26 cellular contexts compared by ENCODE assay signal in the genomic region with DNA sequence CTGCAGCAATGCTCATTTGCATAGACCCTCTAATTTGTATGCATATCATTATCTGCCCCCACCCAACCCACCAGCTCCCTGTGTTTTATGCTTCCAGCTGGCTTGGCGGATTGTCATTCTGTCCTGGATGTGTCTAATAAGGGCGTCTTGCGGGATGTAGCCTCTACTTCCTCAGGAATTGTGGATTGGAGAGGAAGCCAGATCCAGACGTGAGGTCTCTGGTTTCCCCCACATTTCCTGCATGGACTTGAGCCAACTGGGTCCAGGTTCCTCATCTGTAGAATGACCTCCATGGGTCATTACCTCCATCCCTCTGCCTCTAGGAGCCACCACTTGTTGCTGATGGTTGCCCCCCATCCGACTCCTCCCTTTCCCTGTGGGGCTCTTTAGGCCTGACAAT. TPM values are rescaled to one million over a fixed set of nuclear protein-coding genes. Genes with fewer than 3 reads are reported as not detected.
DNase-seq lines count a peak whose midpoint lies in the region; ATAC-seq, FAIRE-seq and TF ChIP-seq lines count a peak whose summit lies in the region.
"Had no signal": no experiment of that assay in that cellular context is flagged by ENCODE, and none has a peak within 500 bp of the region (broad histone marks: within the 10 kb centered on the region; RNA-seq: fewer than 3 reads in every experiment).

No MANE protein-coding gene starts in this region.

- intact Hi-C loops in lower leg skin (cut with DNase I; ENCODE audit: low total_unique reads): no loop called here

- peaks cover 26% of the 10 kb centered on the region for H3K36me3 Mint-ChIP-seq in activated T-cell treated with anti-CD3 and anti-CD28 coated beads, Interleukin-2, amount 50 U/mL, for 24 hours (ENCODE audit: low read depth)
- peaks cover 31% of the 10 kb centered on the region for H3K36me3 Mint-ChIP-seq in activated T-cell treated with anti-CD3 and anti-CD28 coated beads, Interleukin-2, amount 50 U/mL, for 4 hours (ENCODE audit: insufficient read depth)
- peaks cover 38% of the 10 kb centered on the region for H3K36me3 Mint-ChIP-seq in activated naive CD8-positive, alpha-beta T cell treated with anti-CD3 and anti-CD28 coated beads, Interleukin-2, amount 50 U/mL, for 24 hours (ENCODE audit: low read depth)
- H3K36me3 Mint-ChIP-seq: IgD-negative memory B cell had no signal

- H3K27ac Mint-ChIP-seq in activated T-cell treated with anti-CD3 and anti-CD28 coated beads, Interleukin-2, amount 50 U/mL, for 24 hours: no peak overlapping the region
- H3K27ac Mint-ChIP-seq in activated naive CD8-positive, alpha-beta T cell treated with anti-CD3 and anti-CD28 coated beads, Interleukin-2, amount 50 U/mL, for 24 hours: no peak overlapping the region

- ATAC-seq in activated T-cell treated with anti-CD3 and anti-CD28 coated beads, Interleukin-2, amount 50 U/mL, for 4 hours: no peak
- no peak for ATAC-seq in activated naive CD8-positive, alpha-beta T cell treated with anti-CD3 and anti-CD28 coated beads, Interleukin-2, amount 50 U/mL, for 24 hours
- no peak for ATAC-seq in activated CD4-positive, CD25-positive, alpha-beta regulatory T cell treated with anti-CD3 and anti-CD28 coated beads, Interleukin-2, amount 50 U/mL, for 24 hours
- ATAC-seq: A549 had no signal

- no peak for TF ChIP-seq POLR2A in GM12891 (IDR thresholded peaks at IDR 0.05; ENCODE audit: low read depth, low read length)
- TF ChIP-seq POLR2A in lower leg skin (IDR thresholded peaks at IDR 0.05): no peak

- 74% methylated on average over 5 of the region's 5 CpGs for WGBS in lower leg skin, 2 donors

- peaks cover 25% of the 10 kb centered on the region for H3K4me1 Mint-ChIP-seq in activated T-cell treated with anti-CD3 and anti-CD28 coated beads, Interleukin-2, amount 50 U/mL, for 24 hours (ENCODE audit: low read depth)
- peaks cover 22% of the 10 kb centered on the region for H3K4me1 Mint-ChIP-seq in activated T-cell treated with anti-CD3 and anti-CD28 coated beads, Interleukin-2, amount 50 U/mL, for 4 hours (ENCODE audit: low read depth)
- peaks cover 25% of the 10 kb centered on the region for H3K4me1 Mint-ChIP-seq in activated naive CD8-positive, alpha-beta T cell treated with anti-CD3 and anti-CD28 coated beads, Interleukin-2, amount 50 U/mL, for 24 hours

- no peaks in the 10 kb centered on the region for H3K27me3 Mint-ChIP-seq in activated T-cell treated with anti-CD3 and anti-CD28 coated beads, Interleukin-2, amount 50 U/mL, for 24 hours
- no peaks in the 10 kb centered on the region for H3K27me3 Mint-ChIP-seq in activated T-cell treated with anti-CD3 and anti-CD28 coated beads, Interleukin-2, amount 50 U/mL, for 4 hours (ENCODE audit: low read depth)
- H3K27me3 Mint-ChIP-seq in activated naive CD8-positive, alpha-beta T cell treated with anti-CD3 and anti-CD28 coated beads, Interleukin-2, amount 50 U/mL, for 24 hours: no peaks in the 10 kb centered on the region

- peak; percentile 55 for FAIRE-seq in GM12891 (lab: Jason Lieb, UNC)
- FAIRE-seq: A549 had no signal

- H3K4me3 Mint-ChIP-seq in activated T-cell treated with anti-CD3 and anti-CD28 coated beads, Interleukin-2, amount 50 U/mL, for 24 hours: peak overlapping the region; percentile 35
- no peak overlapping the region for H3K4me3 Mint-ChIP-seq in activated T-cell treated with anti-CD3 and anti-CD28 coated beads, Interleukin-2, amount 50 U/mL, for 4 hours
- peak overlapping the region; percentile 74 for H3K4me3 Mint-ChIP-seq in activated naive CD8-positive, alpha-beta T cell treated with anti-CD3 and anti-CD28 coated beads, Interleukin-2, amount 50 U/mL, for 24 hours
- H3K4me3 Mint-ChIP-seq: IgD-negative memory B cell had no signal

- no peak for DNase-seq in activated T-cell treated with anti-CD3 and anti-CD28 coated beads, Interleukin-2, amount 50 U/mL, for 24 hours
- DNase-seq in activated T-cell treated with anti-CD3 and anti-CD28 coated beads, Interleukin-2, amount 50 U/mL, for 4 hours: no peak
- DNase-seq in GM12891 (ENCODE audit: insufficient read length, low spot score): no peak
- no peak for DNase-seq in activated naive CD8-positive, alpha-beta T cell treated with anti-CD3 and anti-CD28 coated beads, Interleukin-2, amount 50 U/mL, for 24 hours
- DNase-seq in lower leg skin (ENCODE audit: low spot score in 2 of 2): no peak
- DNase-seq in central memory CD4-positive, alpha-beta T cell: no peak
- DNase-seq: COR-L47, DMS 273 treated with DMSO at 0.1 percent for 48 hours, DND-41, GM23248, Kasumi-1, MG63, NCI-H1048, NCI-H1436, NCI-H1930, NCI-H226, NCI-H524, NCI-H82, SHP77 had no signal

- no peak overlapping the region for H3K4me3 ChIP-seq in lower leg skin (ENCODE audit: low read depth, poor library complexity, severe bottlenecking)
- H3K4me3 ChIP-seq: A549, GM23248, HAP-1, MG63 had no signal

- no peak for TF ChIP-seq CTCF in lower leg skin (IDR thresholded peaks at IDR 0.05)

- H3K9me3 Mint-ChIP-seq in activated T-cell treated with anti-CD3 and anti-CD28 coated beads, Interleukin-2, amount 50 U/mL, for 24 hours: no peaks in the 10 kb centered on the region
- no peaks in the 10 kb centered on the region for H3K9me3 Mint-ChIP-seq in activated T-cell treated with anti-CD3 and anti-CD28 coated beads, Interleukin-2, amount 50 U/mL, for 4 hours
- H3K9me3 Mint-ChIP-seq in activated naive CD8-positive, alpha-beta T cell treated with anti-CD3 and anti-CD28 coated beads, Interleukin-2, amount 50 U/mL, for 24 hours: no peaks in the 10 kb centered on the region
- H3K9me3 Mint-ChIP-seq: IgD-negative memory B cell had no signal

TF ChIP-seq in GM12891, 5 proteins besides CTCF, POLR2A, EP300 and RAD21:
- TF ChIP-seq PAX5 (IDR thresholded peaks at IDR 0.05; ENCODE audit: insufficient read depth, low read length, severe bottlenecking) (no peak), POU2F2 (IDR thresholded peaks at IDR 0.05; ENCODE audit: low read depth, low read length) (no peak), SPI1 (IDR thresholded peaks at IDR 0.05; ENCODE audit: low read depth, low read length) (no peak)

RNA-seq across cellular contexts. Expression of a gene that starts 7.3 kb away (rescaled TPM):
- total RNA-seq in activated T-cell treated with anti-CD3 and anti-CD28 coated beads, Interleukin-2, amount 50 U/mL, for 4 hours: 100 to 1,000 TPM; 244 to 279 (median 255) TPM
- polyA plus RNA-seq in GM12891 (2012; ENCODE audit: low read depth, missing spikeins): 6.6 TPM
- total RNA-seq in lower leg skin: under 1 TPM in 2 of 4 donors, not detected in 2; 0.03 to 0.08 TPM
- total RNA-seq: G401, GM23248, RPMI7951 had no signal
- polyA plus RNA-seq: BJ, GM23248 had no signal

RNA-seq across cellular contexts. Expression of a gene that starts 57.8 kb away (rescaled TPM):
- 1 to 10 TPM; 6.5 to 7.4 (median 6.7) TPM for total RNA-seq in activated T-cell treated with anti-CD3 and anti-CD28 coated beads, Interleukin-2, amount 50 U/mL, for 4 hours
- 0.62 TPM for polyA plus RNA-seq in GM12891 (2012; ENCODE audit: low read depth, missing spikeins)
- 100 to 1,000 TPM in 1 of 4 donors, 10 to 100 TPM in 3; 28.8 to 155 (median 79.6) TPM for total RNA-seq in lower leg skin
- polyA plus RNA-seq: IgD-negative memory B cell had no signal

Comparison
In these comparisons a context has a peak if more than half of its experiments do, and no peak if none do; other contexts are left out.
1. RNA of a gene that starts 7.3 kb away (total RNA-seq): 244 to 279 TPM in activated T-cell treated with anti-CD3 and anti-CD28 coated beads, Interleukin-2, amount 50 U/mL, for 4 hours; 0.03 to 0.08 TPM in lower leg skin; every median in the first group is over 100 times any median in the second.